Comparison of ENCODE assay signal across 2 cellular contexts in genomic region chr4:917466-917865, GRCh38.
TF ChIP-seq lines count a peak whose summit lies in the region.

No MANE protein-coding gene starts in this region.

TF ChIP-seq in SK-N-SH, 30 proteins besides CTCF, POLR2A, EP300 and RAD21 (continued from another document):
- no peak for TF ChIP-seq MXI1 (IDR thresholded peaks at IDR 0.05; ENCODE audit: low read depth, low read length)
- no peak for TF ChIP-seq TCF12 (IDR thresholded peaks at IDR 0.05)
- no peak for TF ChIP-seq RFX5 (IDR thresholded peaks at IDR 0.05; ENCODE audit: low read length)
- TF ChIP-seq SMC3 (IDR thresholded peaks at IDR 0.05; ENCODE audit: low read depth, low read length): no peak
- no peak for TF ChIP-seq GATA2 (CRISPR knock-in tag; IDR thresholded peaks at IDR 0.05)
- TF ChIP-seq TAF1 (IDR thresholded peaks at IDR 0.05; ENCODE audit: borderline replicate concordance, low read depth, low read length): no peak
- no peak for TF ChIP-seq JUND (IDR thresholded peaks at IDR 0.05)
- no peak for TF ChIP-seq TEAD4 (IDR thresholded peaks at IDR 0.05; ENCODE audit: borderline replicate concordance, insufficient read depth)
- TF ChIP-seq USF1 (IDR thresholded peaks at IDR 0.05; ENCODE audit: borderline replicate concordance, low read depth): no peak
- TF ChIP-seq YY1 (IDR thresholded peaks at IDR 0.05; ENCODE audit: low read depth): no peak
- no peak for TF ChIP-seq USF2 (IDR thresholded peaks at IDR 0.05; ENCODE audit: borderline replicate concordance, low read depth, low read length)

TF ChIP-seq in SK-N-SH treated with all-trans-retinoic acid at 6 μM for 48 hours, 23 proteins besides CTCF, POLR2A, EP300 and RAD21 (continued from another document):
- TF ChIP-seq TSHZ2 (CRISPR knock-in tag; IDR thresholded peaks at IDR 0.05) (no peak), ZNF8 (CRISPR knock-in tag; IDR thresholded peaks at IDR 0.05) (no peak), POU6F1 (CRISPR knock-in tag; IDR thresholded peaks at IDR 0.05; ENCODE audit: borderline replicate concordance, low read depth) (no peak), RARB (CRISPR knock-in tag; IDR thresholded peaks at IDR 0.05) (no peak), CSRNP3 (CRISPR knock-in tag; IDR thresholded peaks at IDR 0.05) (no peak), PATZ1 (CRISPR knock-in tag; IDR thresholded peaks at IDR 0.05; ENCODE audit: borderline replicate concordance) (no peak), SNAI2 (CRISPR knock-in tag; IDR thresholded peaks at IDR 0.05) (no peak), TOX (CRISPR knock-in tag; IDR thresholded peaks at IDR 0.05; ENCODE audit: borderline replicate concordance) (no peak), CSDC2 (CRISPR knock-in tag; IDR thresholded peaks at IDR 0.05) (no peak)
TF ChIP-seq in SK-N-SH treated with all-trans-retinoic acid at 6 μM for 48 hours: peak in this region for 0.
